8 cellular contexts compared by ENCODE assay signal in the genomic region with DNA sequence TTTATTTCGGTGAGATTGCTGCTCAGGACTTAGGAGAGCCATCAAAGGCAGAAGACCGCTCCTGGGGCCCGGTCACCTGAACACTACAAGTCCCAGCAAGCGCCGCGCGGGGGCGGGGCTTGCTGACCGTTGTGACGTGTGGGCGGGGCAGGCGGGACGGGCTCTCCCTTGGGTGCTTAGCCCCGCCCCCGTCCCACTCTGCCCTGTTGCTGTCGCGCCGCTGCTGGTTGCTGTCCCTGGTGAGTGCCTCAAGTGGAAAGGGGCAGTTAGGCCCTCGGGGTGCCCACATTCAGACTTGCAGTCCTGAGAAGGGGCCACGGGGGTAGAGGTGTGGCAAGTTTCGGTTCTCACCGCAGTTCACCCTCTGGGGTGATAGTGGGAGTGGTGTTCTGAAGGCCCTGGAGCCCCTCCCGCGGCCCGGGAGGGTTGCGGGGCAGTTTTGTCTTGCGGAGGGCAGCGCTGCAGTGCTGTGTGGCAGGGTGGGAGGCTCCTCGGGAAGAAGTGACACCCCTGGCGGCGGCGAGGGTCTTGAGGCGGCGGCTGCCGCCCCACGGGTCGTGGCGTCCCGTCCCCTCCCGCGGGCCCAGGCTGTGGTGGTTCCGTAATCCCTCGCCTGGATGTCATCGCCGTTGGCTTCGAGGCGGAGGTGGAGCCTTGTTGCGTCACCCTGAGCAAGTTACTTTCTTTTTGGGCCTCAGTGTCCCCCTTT. TPM values are rescaled to one million over a fixed set of nuclear protein-coding genes. Genes with fewer than 3 reads are reported as not detected.
DNase-seq lines count a peak whose midpoint lies in the region; FAIRE-seq and TF ChIP-seq lines count a peak whose summit lies in the region.

TSS of gene CALCOCO2 (plus strand) at position 196 of the 709 bp plus-strand sequence. CDS start 10,673 bp downstream, outside the sequence.

- peak within 1 kb of the TSS; percentile 81 for H3K9ac ChIP-seq in SK-N-MC (ENCODE audit: insufficient read length)

- no peaks in the 10 kb centered on the region for H3K36me3 Mint-ChIP-seq in activated naive CD4-positive, alpha-beta T cell treated with anti-CD3 and anti-CD28 coated beads for 36 hours (ENCODE audit: low read depth)

- peaks cover 52% of the 10 kb centered on the region for H3K4me1 Mint-ChIP-seq in activated naive CD4-positive, alpha-beta T cell treated with anti-CD3 and anti-CD28 coated beads for 36 hours (ENCODE audit: low read depth)

- no peaks in the 10 kb centered on the region for H3K9me3 Mint-ChIP-seq in activated naive CD4-positive, alpha-beta T cell treated with anti-CD3 and anti-CD28 coated beads for 36 hours

- H3K9me3 ChIP-seq in SK-N-MC (ENCODE audit: low read depth, low read length): no peaks in the 10 kb centered on the region

- peak within 1 kb of the TSS; percentile 15; the same call in 1 of the 2 replicates for H3K27ac ChIP-seq in SK-N-MC

- intact Hi-C loops in activated naive CD4-positive, alpha-beta T cell treated with anti-CD3 and anti-CD28 coated beads for 36 hours (cut with micrococcal nuclease): loop anchor here (1.0 to 2.0 kb wide), 3 partner anchors 10 to 78 kb away; partner anchors contain the start of genes ATP5MC1 and UBE2Z

- H3K4me3 ChIP-seq in HFF-Myc (replicated peaks; ENCODE audit: low read depth, low read length) (peak within 1 kb of the TSS; percentile 86), SK-N-MC (peak within 1 kb of the TSS; percentile 91)

- H3K4me3 Mint-ChIP-seq in activated naive CD4-positive, alpha-beta T cell treated with anti-CD3 and anti-CD28 coated beads for 36 hours: peak within 1 kb of the TSS; percentile 95

- FAIRE-seq in frontal cortex (lab: Jason Lieb, UNC): no peak

- DNase-seq in GM04504 (ENCODE audit: low read depth) (peak; percentile 86), HFF-Myc (ENCODE audit: extremely low read depth, low read depth) (peak; percentile 37), NCI-H1048 (lab: John Stamatoyannopoulos, UW) (peak; percentile 90), SK-N-MC (ENCODE audit: low read depth, low spot score) (no peak), frontal cortex (ENCODE audit: low spot score in 2 of 2) (peak; percentile 90 to 96), nucleus accumbens (lab: John Stamatoyannopoulos, UW) (peak; percentile 33 to 98 (median 84)), superior temporal gyrus (ENCODE audit: extremely low spot score) (peak; percentile 94)
- DNase-seq in activated naive CD4-positive, alpha-beta T cell treated with anti-CD3 and anti-CD28 coated beads for 36 hours: peak; percentile 92

- H3K27me3 Mint-ChIP-seq in activated naive CD4-positive, alpha-beta T cell treated with anti-CD3 and anti-CD28 coated beads for 36 hours (ENCODE audit: low read depth): no peaks in the 10 kb centered on the region

- no peak for TF ChIP-seq CTCF in HFF-Myc (IDR thresholded peaks at IDR 0.05; ENCODE audit: low read depth, low read length, missing control alignments)

- peak within 1 kb of the TSS; percentile 93 for H3K27ac Mint-ChIP-seq in activated naive CD4-positive, alpha-beta T cell treated with anti-CD3 and anti-CD28 coated beads for 36 hours

- H3K36me3 ChIP-seq in SK-N-MC (ENCODE audit: insufficient read depth, low read length): no peaks in the 10 kb centered on the region

- CTCF ChIA-PET in activated naive CD4-positive, alpha-beta T cell treated with anti-CD3 and anti-CD28 coated beads for 36 hours (lab: Charles Lee): interaction anchor here (0.9 to 1.3 kb wide), 6 partner anchors 12 to 107 kb away, joined by 3 to 6 read pairs (median 3); no protein-coding TSS in a partner anchor

RNA-seq across cellular contexts. Expression of gene CALCOCO2, which starts in this region (rescaled TPM):
- 10 to 100 TPM; 78.2 to 80.3 TPM for total RNA-seq in activated naive CD4-positive, alpha-beta T cell treated with anti-CD3 and anti-CD28 coated beads for 36 hours
- total RNA-seq in frontal cortex: 9.0 TPM
